ENCODE assay signal across 13 cellular contexts in genomic region chr12:54040148-54040494, GRCh38. TPM values are rescaled to one million over a fixed set of nuclear protein-coding genes. Genes with fewer than 3 reads are reported as not detected.
DNase-seq lines count a peak whose midpoint lies in the region; ATAC-seq, FAIRE-seq and TF ChIP-seq lines count a peak whose summit lies in the region.
"Had no signal": no experiment of that assay in that cellular context is flagged by ENCODE, and none has a peak within 500 bp of the region (broad histone marks: within the 10 kb centered on the region; RNA-seq: fewer than 3 reads in every experiment).

No MANE protein-coding gene starts in this region.

- no peaks in the 10 kb centered on the region for H3K9me3 Mint-ChIP-seq in stimulated activated effector memory CD8-positive, alpha-beta T cell treated with anti-CD3 and anti-CD28 coated beads, Interleukin-12 subunit alpha, Interleukin-12 subunit beta, amount 100 ng/mL, for 72 hours
- H3K9me3 Mint-ChIP-seq: dendritic cell treated with granulocyte-macrophage colony-stimulating factor and Interleukin-4, amounts not matched to agents 40 ng/mL and 50 ng/mL, for 4 days; naive thymus-derived CD8-positive, alpha-beta T cell had no signal

- ATAC-seq in stimulated activated effector memory CD8-positive, alpha-beta T cell treated with anti-CD3 and anti-CD28 coated beads, Interleukin-12 subunit alpha, Interleukin-12 subunit beta, amount 100 ng/mL, for 72 hours = no peak
- no peak for ATAC-seq in HG03342 (IDR thresholded peaks at IDR 0.05; ENCODE audit: unreplicated experiment)
- ATAC-seq: naive thymus-derived CD8-positive, alpha-beta T cell had no signal

- peak overlapping the region in 3 of 4 donors; percentile 4 to 40 (median 13) for H3K4me3 ChIP-seq in esophagus squamous epithelium
- H3K4me3 ChIP-seq in suprapubic skin = no peak overlapping the region
- H3K4me3 ChIP-seq: smooth muscle cell had no signal

- H3K9me3 ChIP-seq in esophagus squamous epithelium (no peaks in the 10 kb centered on the region), suprapubic skin (no peaks in the 10 kb centered on the region)

- TF ChIP-seq EP300 in suprapubic skin (IDR thresholded peaks at IDR 0.05) = no peak

- peak; percentile 27 for FAIRE-seq in GM12892 (lab: Jason Lieb, UNC)

- no peaks in the 10 kb centered on the region for H3K36me3 Mint-ChIP-seq in stimulated activated effector memory CD8-positive, alpha-beta T cell treated with anti-CD3 and anti-CD28 coated beads, Interleukin-12 subunit alpha, Interleukin-12 subunit beta, amount 100 ng/mL, for 72 hours
- H3K36me3 Mint-ChIP-seq: naive thymus-derived CD8-positive, alpha-beta T cell had no signal

- DNase-seq in GM12892 (ENCODE audit: insufficient read length) (no peak), NAMALWA (ENCODE audit: low spot score) (peak; percentile 74), esophagus squamous epithelium (lab: John Stamatoyannopoulos, UW) (no peak), suprapubic skin (ENCODE audit: low spot score in 2 of 2) (no peak), NCI-H2171 (lab: John Stamatoyannopoulos, UW) (no peak)
- DNase-seq in stimulated activated effector memory CD8-positive, alpha-beta T cell treated with anti-CD3 and anti-CD28 coated beads, Interleukin-12 subunit alpha, Interleukin-12 subunit beta, amount 100 ng/mL, for 72 hours (ENCODE audit: low spot score in 2 of 2) = no peak
- DNase-seq: naive thymus-derived CD8-positive, alpha-beta T cell; NCI-H1105 treated with DMSO at 0.1 percent for 48 hours; SHP77 treated with DMSO at 0.1 percent for 48 hours had no signal

- H3K4me1 Mint-ChIP-seq in stimulated activated effector memory CD8-positive, alpha-beta T cell treated with anti-CD3 and anti-CD28 coated beads, Interleukin-12 subunit alpha, Interleukin-12 subunit beta, amount 100 ng/mL, for 72 hours = peaks cover 1% of the 10 kb centered on the region

- no peak overlapping the region for H3K27ac Mint-ChIP-seq in stimulated activated effector memory CD8-positive, alpha-beta T cell treated with anti-CD3 and anti-CD28 coated beads, Interleukin-12 subunit alpha, Interleukin-12 subunit beta, amount 100 ng/mL, for 72 hours
- H3K27ac Mint-ChIP-seq: dendritic cell treated with granulocyte-macrophage colony-stimulating factor and Interleukin-4, amounts not matched to agents 40 ng/mL and 50 ng/mL, for 4 days had no signal

- H3K27me3 ChIP-seq in esophagus squamous epithelium (peaks cover 0 to 79% (median 2%) of the 10 kb centered on the region in 4 donors), suprapubic skin (peaks cover 3% of the 10 kb centered on the region)

- 45 to 61% methylated on average over 4 of the region's 4 CpGs for WGBS in esophagus squamous epithelium, 2 donors
- WGBS in suprapubic skin = 61% methylated on average over 4 of the region's 4 CpGs

- H3K36me3 ChIP-seq in esophagus squamous epithelium = no peaks in the 10 kb centered on the region
- H3K36me3 ChIP-seq in suprapubic skin = no peaks in the 10 kb centered on the region

- TF ChIP-seq POLR2A in GM12892 (IDR thresholded peaks at IDR 0.05; ENCODE audit: low read depth, low read length) = no peak
- TF ChIP-seq POLR2A in esophagus squamous epithelium (IDR thresholded peaks at IDR 0.05) = no peak
- TF ChIP-seq POLR2A in suprapubic skin (IDR thresholded peaks at IDR 0.05) = no peak

- no peak overlapping the region for H3K4me3 Mint-ChIP-seq in stimulated activated effector memory CD8-positive, alpha-beta T cell treated with anti-CD3 and anti-CD28 coated beads, Interleukin-12 subunit alpha, Interleukin-12 subunit beta, amount 100 ng/mL, for 72 hours
- H3K4me3 Mint-ChIP-seq: dendritic cell treated with granulocyte-macrophage colony-stimulating factor and Interleukin-4, amounts not matched to agents 40 ng/mL and 50 ng/mL, for 4 days had no signal

- peak overlapping the region in 3 of 4 donors; percentile 65 to 85 (median 73) for H3K27ac ChIP-seq in esophagus squamous epithelium
- peak overlapping the region; percentile 35 for H3K27ac ChIP-seq in suprapubic skin

- intact Hi-C loops in esophagus squamous epithelium (cut with DNase I) = no loop called here

- TF ChIP-seq CTCF in esophagus squamous epithelium (IDR thresholded peaks at IDR 0.05) (no peak), suprapubic skin (IDR thresholded peaks at IDR 0.05) (no peak)

- H3K4me1 ChIP-seq in esophagus squamous epithelium (peaks cover 0 to 88% (median 22%) of the 10 kb centered on the region in 3 donors), suprapubic skin (peaks cover 65% of the 10 kb centered on the region)

RNA-seq across cellular contexts. Expression of gene HOXC5, which starts 7.3 kb away (rescaled TPM):
- not detected for polyA plus RNA-seq in GM12892 (2012; ENCODE audit: missing spikeins)
- 1 to 10 TPM in 1 of 4 donors, under 1 TPM in 1, not detected in 2; 0.31 to 1.1 TPM for total RNA-seq in esophagus squamous epithelium
- 1 to 10 TPM in 1 of 4 donors, under 1 TPM in 2, not detected in 1; 0.26 to 3.5 (median 0.49) TPM for total RNA-seq in suprapubic skin
- total RNA-seq: naive thymus-derived CD8-positive, alpha-beta T cell had no signal
- polyA plus RNA-seq: naive thymus-derived CD8-positive, alpha-beta T cell; thymus had no signal

RNA-seq across cellular contexts. Expression of gene HOXC6, which starts 11.9 kb away (rescaled TPM):
- polyA plus RNA-seq in GM12892 (2012; ENCODE audit: missing spikeins) = not detected
- 1 to 10 TPM in 1 of 4 donors, under 1 TPM in 2, not detected in 1; 0.21 to 1.1 (median 0.30) TPM for total RNA-seq in esophagus squamous epithelium
- total RNA-seq in suprapubic skin = 1 to 10 TPM in 3 of 4 donors, under 1 TPM in 1; 0.98 to 6.2 (median 2.4) TPM
- total RNA-seq: naive thymus-derived CD8-positive, alpha-beta T cell had no signal
- polyA plus RNA-seq: naive thymus-derived CD8-positive, alpha-beta T cell had no signal

RNA-seq across cellular contexts. Expression of gene HOXC4, which starts 13.5 kb away (rescaled TPM):
- polyA plus RNA-seq in GM12892 (2012; ENCODE audit: missing spikeins) = 3.5 TPM
- 1 to 10 TPM; 1.1 to 3.1 (median 1.3) TPM for total RNA-seq in esophagus squamous epithelium
- total RNA-seq in suprapubic skin = 1 to 10 TPM; 1.4 to 4.7 (median 1.9) TPM

RNA-seq across cellular contexts. Expression of gene HOXC8, which starts 31.3 kb away (rescaled TPM):
- polyA plus RNA-seq in GM12892 (2012; ENCODE audit: missing spikeins) = not detected
- total RNA-seq in esophagus squamous epithelium = under 1 TPM in 1 of 4 donors, not detected in 3; 0.70 TPM
- 1 to 10 TPM in 3 of 4 donors, under 1 TPM in 1; 0.23 to 8.4 (median 1.6) TPM for total RNA-seq in suprapubic skin
- total RNA-seq: naive thymus-derived CD8-positive, alpha-beta T cell had no signal
- polyA plus RNA-seq: naive thymus-derived CD8-positive, alpha-beta T cell had no signal

RNA-seq across cellular contexts. Expression of gene HOXC9, which starts 40.2 kb away (rescaled TPM):
- polyA plus RNA-seq in GM12892 (2012; ENCODE audit: missing spikeins) = not detected
- total RNA-seq in esophagus squamous epithelium (1 to 10 TPM in 1 of 4 donors, not detected in 3; 1.5 TPM), suprapubic skin (10 to 100 TPM in 1 of 4 donors, 1 to 10 TPM in 3; 4.9 to 12.2 (median 6.1) TPM)
- total RNA-seq: naive thymus-derived CD8-positive, alpha-beta T cell had no signal
- polyA plus RNA-seq: naive thymus-derived CD8-positive, alpha-beta T cell had no signal
